In the genomic region with DNA sequence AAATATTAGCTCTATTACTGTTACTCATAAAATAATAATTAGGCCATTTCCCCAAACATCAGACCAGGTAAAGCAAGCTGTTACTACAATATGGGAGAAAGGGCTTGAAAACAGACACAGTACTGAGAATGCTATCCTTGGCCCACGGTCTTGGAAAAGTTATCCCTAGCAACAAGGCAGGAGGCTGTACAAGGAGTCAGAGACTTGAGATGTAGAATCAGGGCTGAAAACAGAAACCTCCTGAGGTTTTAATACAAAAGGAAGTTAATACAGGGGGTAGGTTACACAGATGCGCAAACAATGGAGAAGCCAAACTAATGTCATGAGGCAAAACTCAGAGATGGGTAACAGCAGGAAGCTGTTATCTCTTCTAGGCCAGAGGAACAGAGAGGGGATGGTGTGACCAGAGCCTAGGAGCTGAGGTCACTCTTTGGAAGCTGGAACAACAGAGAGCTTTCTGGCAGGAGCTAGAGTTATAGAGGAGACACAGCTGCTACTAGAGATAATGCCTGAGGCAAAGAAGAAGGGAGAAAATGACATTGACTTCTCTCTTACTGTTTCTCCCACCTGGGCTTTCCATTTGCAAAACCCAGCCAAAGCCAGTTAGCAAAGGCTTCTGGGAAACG, we compare ENCODE assay signal across 2 cellular contexts.
TF ChIP-seq lines count a peak whose summit lies in the region.

No MANE protein-coding gene starts in this region.

TF ChIP-seq in GM23338, 12 proteins besides CTCF, POLR2A, EP300 and RAD21 (continues in another document):
- TF ChIP-seq NANOG (IDR thresholded peaks at IDR 0.05; ENCODE audit: borderline replicate concordance) (no peak), POLR2AphosphoS5 (IDR thresholded peaks at IDR 0.05; ENCODE audit: low read depth) (no peak), EZH2phosphoT487 (IDR thresholded peaks at IDR 0.05; ENCODE audit: unreplicated experiment) (no peak), ZNF114 (CRISPR knock-in tag; IDR thresholded peaks at IDR 0.05) (no peak), EZH2 (IDR thresholded peaks at IDR 0.05; ENCODE audit: low read depth, unreplicated experiment) (no peak), JUNB (IDR thresholded peaks at IDR 0.05; ENCODE audit: unreplicated experiment) (no peak)
- TF ChIP-seq, protein P1, sequence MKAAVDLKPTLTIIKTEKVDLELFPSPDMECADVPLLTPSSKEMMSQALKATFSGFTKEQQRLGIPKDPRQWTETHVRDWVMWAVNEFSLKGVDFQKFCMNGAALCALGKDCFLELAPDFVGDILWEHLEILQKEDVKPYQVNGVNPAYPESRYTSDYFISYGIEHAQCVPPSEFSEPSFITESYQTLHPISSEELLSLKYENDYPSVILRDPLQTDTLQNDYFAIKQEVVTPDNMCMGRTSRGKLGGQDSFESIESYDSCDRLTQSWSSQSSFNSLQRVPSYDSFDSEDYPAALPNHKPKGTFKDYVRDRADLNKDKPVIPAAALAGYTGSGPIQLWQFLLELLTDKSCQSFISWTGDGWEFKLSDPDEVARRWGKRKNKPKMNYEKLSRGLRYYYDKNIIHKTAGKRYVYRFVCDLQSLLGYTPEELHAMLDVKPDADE (IDR thresholded peaks at IDR 0.05): no peak
- TF ChIP-seq, protein P2, sequence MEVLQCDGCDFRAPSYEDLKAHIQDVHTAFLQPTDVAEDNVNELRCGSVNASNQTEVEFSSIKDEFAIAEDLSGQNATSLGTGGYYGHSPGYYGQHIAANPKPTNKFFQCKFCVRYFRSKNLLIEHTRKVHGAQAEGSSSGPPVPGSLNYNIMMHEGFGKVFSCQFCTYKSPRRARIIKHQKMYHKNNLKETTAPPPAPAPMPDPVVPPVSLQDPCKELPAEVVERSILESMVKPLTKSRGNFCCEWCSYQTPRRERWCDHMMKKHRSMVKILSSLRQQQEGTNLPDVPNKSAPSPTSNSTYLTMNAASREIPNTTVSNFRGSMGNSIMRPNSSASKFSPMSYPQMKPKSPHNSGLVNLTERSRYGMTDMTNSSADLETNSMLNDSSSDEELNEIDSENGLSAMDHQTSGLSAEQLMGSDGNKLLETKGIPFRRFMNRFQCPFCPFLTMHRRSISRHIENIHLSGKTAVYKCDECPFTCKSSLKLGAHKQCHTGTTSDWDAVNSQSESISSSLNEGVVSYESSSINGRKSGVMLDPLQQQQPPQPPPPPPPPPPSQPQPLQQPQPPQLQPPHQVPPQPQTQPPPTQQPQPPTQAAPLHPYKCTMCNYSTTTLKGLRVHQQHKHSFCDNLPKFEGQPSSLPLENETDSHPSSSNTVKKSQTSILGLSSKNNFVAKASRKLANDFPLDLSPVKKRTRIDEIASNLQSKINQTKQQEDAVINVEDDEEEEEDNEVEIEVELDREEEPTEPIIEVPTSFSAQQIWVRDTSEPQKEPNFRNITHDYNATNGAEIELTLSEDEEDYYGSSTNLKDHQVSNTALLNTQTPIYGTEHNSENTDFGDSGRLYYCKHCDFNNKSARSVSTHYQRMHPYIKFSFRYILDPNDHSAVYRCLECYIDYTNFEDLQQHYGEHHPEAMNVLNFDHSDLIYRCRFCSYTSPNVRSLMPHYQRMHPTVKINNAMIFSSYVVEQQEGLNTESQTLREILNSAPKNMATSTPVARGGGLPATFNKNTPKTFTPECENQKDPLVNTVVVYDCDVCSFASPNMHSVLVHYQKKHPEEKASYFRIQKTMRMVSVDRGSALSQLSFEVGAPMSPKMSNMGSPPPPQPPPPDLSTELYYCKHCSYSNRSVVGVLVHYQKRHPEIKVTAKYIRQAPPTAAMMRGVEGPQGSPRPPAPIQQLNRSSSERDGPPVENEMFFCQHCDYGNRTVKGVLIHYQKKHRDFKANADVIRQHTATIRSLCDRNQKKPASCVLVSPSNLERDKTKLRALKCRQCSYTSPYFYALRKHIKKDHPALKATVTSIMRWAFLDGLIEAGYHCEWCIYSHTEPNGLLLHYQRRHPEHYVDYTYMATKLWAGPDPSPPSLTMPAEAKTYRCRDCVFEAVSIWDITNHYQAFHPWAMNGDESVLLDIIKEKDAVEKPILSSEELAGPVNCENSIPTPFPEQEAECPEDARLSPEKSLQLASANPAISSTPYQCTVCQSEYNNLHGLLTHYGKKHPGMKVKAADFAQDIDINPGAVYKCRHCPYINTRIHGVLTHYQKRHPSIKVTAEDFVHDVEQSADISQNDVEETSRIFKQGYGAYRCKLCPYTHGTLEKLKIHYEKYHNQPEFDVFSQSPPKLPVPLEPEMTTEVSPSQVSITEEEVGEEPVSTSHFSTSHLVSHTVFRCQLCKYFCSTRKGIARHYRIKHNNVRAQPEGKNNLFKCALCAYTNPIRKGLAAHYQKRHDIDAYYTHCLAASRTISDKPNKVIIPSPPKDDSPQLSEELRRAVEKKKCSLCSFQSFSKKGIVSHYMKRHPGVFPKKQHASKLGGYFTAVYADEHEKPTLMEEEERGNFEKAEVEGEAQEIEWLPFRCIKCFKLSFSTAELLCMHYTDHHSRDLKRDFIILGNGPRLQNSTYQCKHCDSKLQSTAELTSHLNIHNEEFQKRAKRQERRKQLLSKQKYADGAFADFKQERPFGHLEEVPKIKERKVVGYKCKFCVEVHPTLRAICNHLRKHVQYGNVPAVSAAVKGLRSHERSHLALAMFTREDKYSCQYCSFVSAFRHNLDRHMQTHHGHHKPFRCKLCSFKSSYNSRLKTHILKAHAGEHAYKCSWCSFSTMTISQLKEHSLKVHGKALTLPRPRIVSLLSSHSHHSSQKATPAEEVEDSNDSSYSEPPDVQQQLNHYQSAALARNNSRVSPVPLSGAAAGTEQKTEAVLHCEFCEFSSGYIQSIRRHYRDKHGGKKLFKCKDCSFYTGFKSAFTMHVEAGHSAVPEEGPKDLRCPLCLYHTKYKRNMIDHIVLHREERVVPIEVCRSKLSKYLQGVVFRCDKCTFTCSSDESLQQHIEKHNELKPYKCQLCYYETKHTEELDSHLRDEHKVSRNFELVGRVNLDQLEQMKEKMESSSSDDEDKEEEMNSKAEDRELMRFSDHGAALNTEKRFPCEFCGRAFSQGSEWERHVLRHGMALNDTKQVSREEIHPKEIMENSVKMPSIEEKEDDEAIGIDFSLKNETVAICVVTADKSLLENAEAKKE (CRISPR knock-in tag; IDR thresholded peaks at IDR 0.05): no peak
- TF ChIP-seq, protein P3, sequence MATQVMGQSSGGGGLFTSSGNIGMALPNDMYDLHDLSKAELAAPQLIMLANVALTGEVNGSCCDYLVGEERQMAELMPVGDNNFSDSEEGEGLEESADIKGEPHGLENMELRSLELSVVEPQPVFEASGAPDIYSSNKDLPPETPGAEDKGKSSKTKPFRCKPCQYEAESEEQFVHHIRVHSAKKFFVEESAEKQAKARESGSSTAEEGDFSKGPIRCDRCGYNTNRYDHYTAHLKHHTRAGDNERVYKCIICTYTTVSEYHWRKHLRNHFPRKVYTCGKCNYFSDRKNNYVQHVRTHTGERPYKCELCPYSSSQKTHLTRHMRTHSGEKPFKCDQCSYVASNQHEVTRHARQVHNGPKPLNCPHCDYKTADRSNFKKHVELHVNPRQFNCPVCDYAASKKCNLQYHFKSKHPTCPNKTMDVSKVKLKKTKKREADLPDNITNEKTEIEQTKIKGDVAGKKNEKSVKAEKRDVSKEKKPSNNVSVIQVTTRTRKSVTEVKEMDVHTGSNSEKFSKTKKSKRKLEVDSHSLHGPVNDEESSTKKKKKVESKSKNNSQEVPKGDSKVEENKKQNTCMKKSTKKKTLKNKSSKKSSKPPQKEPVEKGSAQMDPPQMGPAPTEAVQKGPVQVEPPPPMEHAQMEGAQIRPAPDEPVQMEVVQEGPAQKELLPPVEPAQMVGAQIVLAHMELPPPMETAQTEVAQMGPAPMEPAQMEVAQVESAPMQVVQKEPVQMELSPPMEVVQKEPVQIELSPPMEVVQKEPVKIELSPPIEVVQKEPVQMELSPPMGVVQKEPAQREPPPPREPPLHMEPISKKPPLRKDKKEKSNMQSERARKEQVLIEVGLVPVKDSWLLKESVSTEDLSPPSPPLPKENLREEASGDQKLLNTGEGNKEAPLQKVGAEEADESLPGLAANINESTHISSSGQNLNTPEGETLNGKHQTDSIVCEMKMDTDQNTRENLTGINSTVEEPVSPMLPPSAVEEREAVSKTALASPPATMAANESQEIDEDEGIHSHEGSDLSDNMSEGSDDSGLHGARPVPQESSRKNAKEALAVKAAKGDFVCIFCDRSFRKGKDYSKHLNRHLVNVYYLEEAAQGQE (IDR thresholded peaks at IDR 0.05; ENCODE audit: unreplicated experiment): no peak

TF ChIP-seq in K562, 482 proteins besides CTCF, POLR2A, EP300 and RAD21 (continues in another document):
- TF ChIP-seq TCF3 (CRISPR knock-in tag; IDR thresholded peaks at IDR 0.05) (peak; percentile 32; the same call in 1 of the 2 replicates), CBFA2T3 (IDR thresholded peaks at IDR 0.05) (peak; percentile 91), ETV1 (tag; conservative IDR thresholded peaks at IDR 0.05; ENCODE audit: low read depth) (0 out of 2 replicates have a peak, but pooled peaks have one; percentile 27), ZNF282 (CRISPR knock-in tag; IDR thresholded peaks at IDR 0.05) (no peak), NCOR1 (IDR thresholded peaks at IDR 0.05) (peak; percentile 76), ARID1B (IDR thresholded peaks at IDR 0.05) (peak; percentile 89), ZNF77 (CRISPR knock-in tag; IDR thresholded peaks at IDR 0.05) (no peak), LEF1 (IDR thresholded peaks at IDR 0.05) (no peak; the same call in 1 of the 2 replicates), ATF7 (IDR thresholded peaks at IDR 0.05) (peak; percentile 41; the same call in 1 of the 2 replicates), NFIC (IDR thresholded peaks at IDR 0.05) (peak; percentile 55; the same call in 1 of the 2 replicates), MECOM (CRISPR knock-in tag; IDR thresholded peaks at IDR 0.05) (peak; percentile 80), JUND (IDR thresholded peaks at IDR 0.05; ENCODE audit: borderline replicate concordance, low read depth, low read length) (0 out of 2 replicates have a peak, but pooled peaks have one; percentile 40), JUND (tag; IDR thresholded peaks at IDR 0.05; ENCODE audit: borderline replicate concordance, low read depth, low read length) (peak; percentile 85; the same call in 2 of the 3 replicates), MEIS2 (IDR thresholded peaks at IDR 0.05; ENCODE audit: partially characterized antibody) (peak; percentile 82), TEAD4 (IDR thresholded peaks at IDR 0.05; ENCODE audit: low read length) (peak; percentile 75), TEAD4 (CRISPR knock-in tag; IDR thresholded peaks at IDR 0.05; ENCODE audit: borderline replicate concordance) (no peak), HSF4 (CRISPR knock-in tag; IDR thresholded peaks at IDR 0.05; ENCODE audit: borderline replicate concordance) (no peak), STAT5A (IDR thresholded peaks at IDR 0.05; ENCODE audit: borderline replicate concordance, low read length) (peak; percentile 27; the same call in 1 of the 2 replicates), SOX6 (IDR thresholded peaks at IDR 0.05) (peak; percentile 74), DPF2 (IDR thresholded peaks at IDR 0.05) (peak; percentile 78), MTA2 (IDR thresholded peaks at IDR 0.05; ENCODE audit: low read depth) (peak; percentile 59)
- TF ChIP-seq, protein P4, sequence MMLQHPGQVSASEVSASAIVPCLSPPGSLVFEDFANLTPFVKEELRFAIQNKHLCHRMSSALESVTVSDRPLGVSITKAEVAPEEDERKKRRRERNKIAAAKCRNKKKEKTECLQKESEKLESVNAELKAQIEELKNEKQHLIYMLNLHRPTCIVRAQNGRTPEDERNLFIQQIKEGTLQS (IDR thresholded peaks at IDR 0.05): peak; percentile 45; the same call in 1 of the 2 replicates
- TF ChIP-seq, protein P4 (CRISPR knock-in tag; conservative IDR thresholded peaks at IDR 0.05): no peak
- TF ChIP-seq, protein P5, sequence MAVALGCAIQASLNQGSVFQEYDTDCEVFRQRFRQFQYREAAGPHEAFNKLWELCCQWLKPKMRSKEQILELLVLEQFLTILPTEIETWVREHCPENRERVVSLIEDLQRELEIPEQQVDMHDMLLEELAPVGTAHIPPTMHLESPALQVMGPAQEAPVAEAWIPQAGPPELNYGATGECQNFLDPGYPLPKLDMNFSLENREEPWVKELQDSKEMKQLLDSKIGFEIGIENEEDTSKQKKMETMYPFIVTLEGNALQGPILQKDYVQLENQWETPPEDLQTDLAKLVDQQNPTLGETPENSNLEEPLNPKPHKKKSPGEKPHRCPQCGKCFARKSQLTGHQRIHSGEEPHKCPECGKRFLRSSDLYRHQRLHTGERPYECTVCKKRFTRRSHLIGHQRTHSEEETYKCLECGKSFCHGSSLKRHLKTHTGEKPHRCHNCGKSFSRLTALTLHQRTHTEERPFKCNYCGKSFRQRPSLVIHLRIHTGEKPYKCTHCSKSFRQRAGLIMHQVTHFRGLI (CRISPR knock-in tag; IDR thresholded peaks at IDR 0.05): no peak
- TF ChIP-seq, protein P6, sequence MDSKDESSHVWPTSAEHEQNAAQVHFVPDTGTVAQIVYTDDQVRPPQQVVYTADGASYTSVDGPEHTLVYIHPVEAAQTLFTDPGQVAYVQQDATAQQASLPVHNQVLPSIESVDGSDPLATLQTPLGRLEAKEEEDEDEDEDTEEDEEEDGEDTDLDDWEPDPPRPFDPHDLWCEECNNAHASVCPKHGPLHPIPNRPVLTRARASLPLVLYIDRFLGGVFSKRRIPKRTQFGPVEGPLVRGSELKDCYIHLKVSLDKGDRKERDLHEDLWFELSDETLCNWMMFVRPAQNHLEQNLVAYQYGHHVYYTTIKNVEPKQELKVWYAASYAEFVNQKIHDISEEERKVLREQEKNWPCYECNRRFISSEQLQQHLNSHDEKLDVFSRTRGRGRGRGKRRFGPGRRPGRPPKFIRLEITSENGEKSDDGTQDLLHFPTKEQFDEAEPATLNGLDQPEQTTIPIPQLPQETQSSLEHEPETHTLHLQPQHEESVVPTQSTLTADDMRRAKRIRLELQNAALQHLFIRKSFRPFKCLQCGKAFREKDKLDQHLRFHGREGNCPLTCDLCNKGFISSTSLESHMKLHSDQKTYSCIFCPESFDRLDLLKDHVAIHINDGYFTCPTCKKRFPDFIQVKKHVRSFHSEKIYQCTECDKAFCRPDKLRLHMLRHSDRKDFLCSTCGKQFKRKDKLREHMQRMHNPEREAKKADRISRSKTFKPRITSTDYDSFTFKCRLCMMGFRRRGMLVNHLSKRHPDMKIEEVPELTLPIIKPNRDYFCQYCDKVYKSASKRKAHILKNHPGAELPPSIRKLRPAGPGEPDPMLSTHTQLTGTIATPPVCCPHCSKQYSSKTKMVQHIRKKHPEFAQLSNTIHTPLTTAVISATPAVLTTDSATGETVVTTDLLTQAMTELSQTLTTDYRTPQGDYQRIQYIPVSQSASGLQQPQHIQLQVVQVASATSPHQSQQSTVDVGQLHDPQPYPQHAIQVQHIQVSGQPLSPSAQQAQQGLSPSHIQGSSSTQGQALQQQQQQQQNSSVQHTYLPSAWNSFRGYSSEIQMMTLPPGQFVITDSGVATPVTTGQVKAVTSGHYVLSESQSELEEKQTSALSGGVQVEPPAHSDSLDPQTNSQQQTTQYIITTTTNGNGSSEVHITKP (IDR thresholded peaks at IDR 0.05; ENCODE audit: partially characterized antibody): peak; percentile 23
- TF ChIP-seq, protein P7, sequence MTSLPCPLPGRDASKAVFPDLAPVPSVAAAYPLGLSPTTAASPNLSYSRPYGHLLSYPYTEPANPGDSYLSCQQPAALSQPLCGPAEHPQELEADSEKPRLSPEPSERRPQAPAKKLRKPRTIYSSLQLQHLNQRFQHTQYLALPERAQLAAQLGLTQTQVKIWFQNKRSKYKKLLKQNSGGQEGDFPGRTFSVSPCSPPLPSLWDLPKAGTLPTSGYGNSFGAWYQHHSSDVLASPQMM (CRISPR knock-in tag; IDR thresholded peaks at IDR 0.05): no peak
